Comparison of ENCODE assay signal across 22 cellular contexts in genomic region chr2:15763822-15764682, GRCh38.
DNase-seq lines count a peak whose midpoint lies in the region; ATAC-seq and TF ChIP-seq lines count a peak whose summit lies in the region.
"Had no signal": no experiment of that assay in that cellular context is flagged by ENCODE, and none has a peak within 500 bp of the region (broad histone marks: within the 10 kb centered on the region; RNA-seq: fewer than 3 reads in every experiment).

No MANE protein-coding gene starts in this region.

- ATAC-seq in GM21526 (IDR thresholded peaks at IDR 0.05; ENCODE audit: low FRiP score, unreplicated experiment): no peak
- ATAC-seq: PC-3, SK-N-SH treated with all-trans-retinoic acid at 6 μM for 48 hours had no signal

- in situ Hi-C loops in G401 (cut with HindIII; ENCODE audit: low sequenced_read_pairs): no loop called here

- no peaks in the 10 kb centered on the region for H3K9me3 ChIP-seq in right atrium auricular region
- no peaks in the 10 kb centered on the region for H3K9me3 ChIP-seq in left ventricle myocardium inferior (replicated peaks)
- H3K9me3 ChIP-seq: BLaER1 had no signal

- intact Hi-C loops in left ventricle myocardium inferior (cut with micrococcal nuclease): no loop called here

- H3K4me1 ChIP-seq in right atrium auricular region (no peaks in the 10 kb centered on the region), left ventricle myocardium inferior (no peaks in the 10 kb centered on the region)
- H3K4me1 ChIP-seq: BLaER1 had no signal

- DNase-seq in right atrium auricular region (ENCODE audit: low spot score): peak; percentile 9
- no peak for DNase-seq in left ventricle myocardium inferior
- peak; percentile 58 for DNase-seq in coronary artery (ENCODE audit: low spot score)
- peak; percentile 21 for DNase-seq in osteocyte (ENCODE audit: extremely low spot score, unreplicated experiment)
- DNase-seq in G401 (ENCODE audit: low spot score): no peak
- DNase-seq in activated naive CD4-positive, alpha-beta T cell (lab: John Stamatoyannopoulos, UW): no peak
- DNase-seq: CD4-positive, alpha-beta T cell; GDM1; NCI-H1092; NCI-H1417 treated with DMSO at 0.1 percent for 48 hours; NCI-H1694 treated with DMSO at 0.1 percent for 48 hours; NCI-H2081 treated with DMSO at 0.1 percent for 48 hours; NCI-H2171 treated with DMSO at 0.1 percent for 48 hours; NCI-H345; NCI-H524; NCI-H748 treated with DMSO at 0.1 percent for 48 hours; PC-3 had no signal

- peaks cover 19% of the 10 kb centered on the region for H3K27me3 Mint-ChIP-seq in osteocyte (ENCODE audit: unreplicated experiment)

- H3K27ac Mint-ChIP-seq in osteocyte (ENCODE audit: unreplicated experiment): no peak overlapping the region
- H3K27ac Mint-ChIP-seq: CD4-positive, alpha-beta T cell; IgD-negative memory B cell had no signal

- no peaks in the 10 kb centered on the region for H3K36me3 ChIP-seq in right atrium auricular region
- H3K36me3 ChIP-seq in left ventricle myocardium inferior: no peaks in the 10 kb centered on the region
- H3K36me3 ChIP-seq: BLaER1 had no signal

- no peaks in the 10 kb centered on the region for H3K27me3 ChIP-seq in right atrium auricular region
- no peaks in the 10 kb centered on the region for H3K27me3 ChIP-seq in left ventricle myocardium inferior (ENCODE audit: low read depth)
- H3K27me3 ChIP-seq: BLaER1 had no signal

- H3K9me3 Mint-ChIP-seq in osteocyte (ENCODE audit: unreplicated experiment): no peaks in the 10 kb centered on the region
- H3K9me3 Mint-ChIP-seq: CD4-positive, alpha-beta T cell had no signal

- H3K27ac ChIP-seq in right atrium auricular region: no peak overlapping the region
- H3K27ac ChIP-seq in left ventricle myocardium inferior (replicated peaks): no peak overlapping the region
- H3K27ac ChIP-seq in coronary artery: no peak overlapping the region
- H3K27ac ChIP-seq: BLaER1, HL-60 had no signal

- no peaks in the 10 kb centered on the region for H3K4me1 Mint-ChIP-seq in osteocyte (ENCODE audit: unreplicated experiment)

- no peak for TF ChIP-seq CTCF in right atrium auricular region (IDR thresholded peaks at IDR 0.05)
- no peak for TF ChIP-seq CTCF in left ventricle myocardium inferior (IDR thresholded peaks at IDR 0.05; ENCODE audit: borderline replicate concordance)
- TF ChIP-seq CTCF in coronary artery (IDR thresholded peaks at IDR 0.05): no peak
- TF ChIP-seq CTCF in osteocyte (IDR thresholded peaks at IDR 0.05): no peak

- H3K4me3 ChIP-seq in right atrium auricular region (no peak overlapping the region), left ventricle myocardium inferior (no peak overlapping the region), coronary artery (no peak overlapping the region)
- H3K4me3 ChIP-seq: BLaER1 had no signal

- H3K36me3 Mint-ChIP-seq in osteocyte (ENCODE audit: unreplicated experiment): no peaks in the 10 kb centered on the region
- H3K36me3 Mint-ChIP-seq: IgD-negative memory B cell had no signal

- H3K4me3 Mint-ChIP-seq in osteocyte (ENCODE audit: unreplicated experiment): no peak overlapping the region
- H3K4me3 Mint-ChIP-seq: CD4-positive, alpha-beta T cell; IgD-negative memory B cell had no signal

Comparison
In these comparisons a context has a peak if more than half of its experiments do, and no peak if none do; other contexts are left out.
1. DNase-seq: peak in right atrium auricular region (single experiment), coronary artery (single experiment) and osteocyte (single experiment); none in left ventricle myocardium inferior (single experiment), G401 (single experiment) and activated naive CD4-positive, alpha-beta T cell (0 of 4).